In genomic region chr3:112640864-112641751, GRCh38 we compare ENCODE assay signal across 8 cellular contexts. TPM values are rescaled to one million over a fixed set of nuclear protein-coding genes. Genes with fewer than 3 reads are reported as not detected.
DNase-seq lines count a peak whose midpoint lies in the region; ATAC-seq and TF ChIP-seq lines count a peak whose summit lies in the region.

Gene CCDC80, minus strand, starts transcription at chr3:112641143. Its CDS starts 1,238 bp downstream, at chr3:112639905.

- ATAC-seq in SK-N-SH treated with all-trans-retinoic acid at 6 μM for 48 hours (peak; percentile 66), GM18858 (IDR thresholded peaks at IDR 0.05; ENCODE audit: unreplicated experiment) (no peak)

- DNase-seq in GM12865 (ENCODE audit: low read depth) = peak; percentile 27
- DNase-seq in glomerular endothelial cell (ENCODE audit: extremely low read depth, low read depth, low spot score) = peak; percentile 66
- peak; percentile 95 for DNase-seq in renal cortical epithelial cell (ENCODE audit: low read depth)
- no peak for DNase-seq in iPS-NIHi11 (ENCODE audit: low spot score)
- DNase-seq in NCI-H2196 (lab: John Stamatoyannopoulos, UW; ENCODE audit: unreplicated experiment) = no peak
- DNase-seq in stimulated activated CD4-positive, alpha-beta T cell treated with anti-CD3 and anti-CD28 coated beads, Interleukin-12 subunit alpha, Interleukin-12 subunit beta, amount 100 ng/mL, for 4 hours = no peak

- no peak within 1 kb of the TSS for H3K4me3 ChIP-seq in GM12865 (ENCODE audit: low read depth, low read length)

- no peak for TF ChIP-seq CTCF in GM12865 (IDR thresholded peaks at IDR 0.05; ENCODE audit: insufficient read depth, low read depth, low read length, missing control alignments)

TF ChIP-seq in SK-N-SH treated with all-trans-retinoic acid at 6 μM for 48 hours, 23 proteins besides CTCF, POLR2A, EP300 and RAD21:
- TF ChIP-seq PATZ1 (CRISPR knock-in tag; IDR thresholded peaks at IDR 0.05; ENCODE audit: borderline replicate concordance) (peak; percentile 99), RARB (CRISPR knock-in tag; IDR thresholded peaks at IDR 0.05) (peak; percentile 99), ZNF565 (CRISPR knock-in tag; conservative IDR thresholded peaks at IDR 0.05; ENCODE audit: low read depth) (0 out of 2 replicates have a peak, but pooled peaks have one; percentile 9), ZFP3 (CRISPR knock-in tag; IDR thresholded peaks at IDR 0.05) (0 out of 2 replicates have a peak, but pooled peaks have one; percentile 29), POU6F1 (CRISPR knock-in tag; IDR thresholded peaks at IDR 0.05; ENCODE audit: borderline replicate concordance, low read depth) (peak; percentile 48; the same call in 1 of the 2 replicates), CREB5 (CRISPR knock-in tag; IDR thresholded peaks at IDR 0.05; ENCODE audit: low read depth) (peak; percentile 97), PPARA (CRISPR knock-in tag; IDR thresholded peaks at IDR 0.05; ENCODE audit: borderline replicate concordance) (no peak), GLIS3 (CRISPR knock-in tag; IDR thresholded peaks at IDR 0.05) (peak; percentile 99), CSDC2 (CRISPR knock-in tag; IDR thresholded peaks at IDR 0.05) (peak; percentile 82; the same call in 1 of the 2 replicates), OSR1 (CRISPR knock-in tag; IDR thresholded peaks at IDR 0.05) (no peak), ZFP30 (CRISPR knock-in tag; IDR thresholded peaks at IDR 0.05) (peak; percentile 59), ZNF70 (CRISPR knock-in tag; IDR thresholded peaks at IDR 0.05) (no peak), CSRNP3 (CRISPR knock-in tag; IDR thresholded peaks at IDR 0.05) (peak; percentile 95), BACH2 (CRISPR knock-in tag; IDR thresholded peaks at IDR 0.05; ENCODE audit: borderline replicate concordance) (no peak), TOX (CRISPR knock-in tag; IDR thresholded peaks at IDR 0.05; ENCODE audit: borderline replicate concordance) (peak; percentile 98), ZNF8 (CRISPR knock-in tag; IDR thresholded peaks at IDR 0.05) (peak; percentile 28; the same call in 1 of the 2 replicates), TSHZ2 (CRISPR knock-in tag; IDR thresholded peaks at IDR 0.05) (no peak), ESRRG (CRISPR knock-in tag; IDR thresholded peaks at IDR 0.05) (peak; percentile 97), TCF4 (CRISPR knock-in tag; IDR thresholded peaks at IDR 0.05; ENCODE audit: borderline replicate concordance) (peak; percentile 30; the same call in 1 of the 2 replicates), ISL1 (CRISPR knock-in tag; IDR thresholded peaks at IDR 0.05) (no peak), ARNTL (CRISPR knock-in tag; IDR thresholded peaks at IDR 0.05; ENCODE audit: borderline replicate concordance, low read depth) (no peak; the same call in 1 of the 2 replicates), SNAI2 (CRISPR knock-in tag; IDR thresholded peaks at IDR 0.05) (no peak), ZC3H10 (CRISPR knock-in tag; IDR thresholded peaks at IDR 0.05) (peak; percentile 94)
TF ChIP-seq in SK-N-SH treated with all-trans-retinoic acid at 6 μM for 48 hours: peak in this region for 15.

RNA-seq across cellular contexts. Expression of gene CCDC80, which starts in this region (rescaled TPM):
- 7.6 and 16.2 TPM in 2 replicates for total RNA-seq in glomerular endothelial cell
- total RNA-seq in renal cortical epithelial cell = 92.2 and 151 TPM in 2 replicates

Comparison
In these comparisons a context has a peak if more than half of its experiments do, and no peak if none do; other contexts are left out.
1. DNase-seq: peak in GM12865 (single experiment), glomerular endothelial cell (single experiment) and renal cortical epithelial cell (single experiment); none in iPS-NIHi11 (single experiment), NCI-H2196 (single experiment) and stimulated activated CD4-positive, alpha-beta T cell treated with anti-CD3 and anti-CD28 coated beads, Interleukin-12 subunit alpha, Interleukin-12 subunit beta, amount 100 ng/mL, for 4 hours (single experiment).